Comparison of ENCODE assay signal across 1 cellular context in genomic region chr20:38828514-38829295, GRCh38.
TF ChIP-seq lines count a peak whose summit lies in the region.

No MANE protein-coding gene starts in this region.

TF ChIP-seq in GM12878, 131 proteins besides CTCF, POLR2A, EP300 and RAD21:
- peak; percentile 3 for TF ChIP-seq USF1 (IDR thresholded peaks at IDR 0.05; ENCODE audit: borderline replicate concordance, extremely low read length, insufficient read depth, low read depth, low read length)
- TF ChIP-seq ASH2L (IDR thresholded peaks at IDR 0.05; ENCODE audit: borderline replicate concordance, low read depth) = no peak
- no peak for TF ChIP-seq NR2F1 (conservative IDR thresholded peaks at IDR 0.05)
- TF ChIP-seq BCLAF1 (IDR thresholded peaks at IDR 0.05) = no peak
- TF ChIP-seq HCFC1 (IDR thresholded peaks at IDR 0.05; ENCODE audit: low read length) = no peak
- TF ChIP-seq SMARCA5 (IDR thresholded peaks at IDR 0.05) = no peak
